ENCODE assay signal across 18 cellular contexts in the genomic region with DNA sequence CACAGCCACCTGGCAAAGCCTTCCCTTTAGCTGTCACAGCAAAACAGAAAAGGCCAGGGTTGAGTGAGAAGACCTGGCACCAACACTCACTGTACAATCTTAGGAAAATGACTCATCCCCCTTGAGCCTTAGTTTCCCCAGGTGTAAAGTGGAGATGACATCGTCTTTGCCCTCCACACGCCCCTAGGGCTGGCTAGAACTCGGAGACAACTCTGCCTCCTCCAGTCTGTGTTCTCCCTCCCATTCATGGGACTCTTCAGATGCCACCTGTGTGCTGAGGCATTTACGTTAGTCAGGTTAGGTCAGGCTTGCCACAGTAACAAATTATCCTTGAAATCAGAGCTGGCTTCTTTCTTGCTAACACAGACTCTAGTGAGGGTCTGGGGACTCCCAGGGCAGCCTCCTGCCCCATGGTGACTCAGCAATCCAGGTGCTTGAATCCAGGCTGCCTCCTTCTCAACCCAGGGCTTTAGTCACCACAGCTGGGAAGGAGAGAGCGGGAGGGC.
DNase-seq lines count a peak whose midpoint lies in the region; FAIRE-seq and TF ChIP-seq lines count a peak whose summit lies in the region.
"Had no signal": no experiment of that assay in that cellular context is flagged by ENCODE, and none has a peak within 500 bp of the region (broad histone marks: within the 10 kb centered on the region; RNA-seq: fewer than 3 reads in every experiment).

No MANE protein-coding gene starts in this region.

- no peaks in the 10 kb centered on the region for H3K9me3 ChIP-seq in astrocyte (ENCODE audit: insufficient read depth, low read depth, low read length)
- H3K9me3 ChIP-seq: BLaER1, Caco-2 had no signal

- peak overlapping the region; percentile 41 for H3K27ac Mint-ChIP-seq in astrocyte (ENCODE audit: unreplicated experiment)
- H3K27ac Mint-ChIP-seq in T-helper 2 cell treated with Interferon-gamma antibody and Interleukin-4, amounts not matched to agents 5 μg/mL and 100 μg/mL, for 36 hours, result no peak overlapping the region

- no peak overlapping the region for H3K4me3 ChIP-seq in astrocyte (ENCODE audit: insufficient read depth, low read depth, low read length)
- H3K4me3 ChIP-seq: BLaER1, GM23248 had no signal

- no peaks in the 10 kb centered on the region for H3K36me3 ChIP-seq in astrocyte (ENCODE audit: insufficient read depth, low read length)
- H3K36me3 ChIP-seq: BLaER1 had no signal

- no peak overlapping the region for H3K27ac ChIP-seq in astrocyte (ENCODE audit: low read depth, low read length)
- H3K27ac ChIP-seq: BLaER1, GM23248 had no signal

- peaks cover 5% of the 10 kb centered on the region for H3K9me3 Mint-ChIP-seq in astrocyte (ENCODE audit: unreplicated experiment)
- H3K9me3 Mint-ChIP-seq in T-helper 2 cell treated with Interferon-gamma antibody and Interleukin-4, amounts not matched to agents 5 μg/mL and 100 μg/mL, for 36 hours, result no peaks in the 10 kb centered on the region
- H3K9me3 Mint-ChIP-seq: CD8-positive, alpha-beta memory T cell had no signal

- H3K27me3 ChIP-seq in astrocyte (ENCODE audit: insufficient read depth, low read length), result no peaks in the 10 kb centered on the region
- H3K27me3 ChIP-seq: BLaER1 had no signal

- H3K79me2 ChIP-seq in astrocyte (ENCODE audit: insufficient read depth, low read length), result no peaks in the 10 kb centered on the region

- H4K20me1 ChIP-seq in astrocyte (ENCODE audit: insufficient read depth, low read length), result no peaks in the 10 kb centered on the region
- H4K20me1 ChIP-seq: BLaER1 had no signal

- no peaks in the 10 kb centered on the region for H3K4me1 ChIP-seq in astrocyte (ENCODE audit: insufficient read depth, low read length)
- H3K4me1 ChIP-seq: Caco-2 had no signal

- TF ChIP-seq CTCF in astrocyte (IDR thresholded peaks at IDR 0.05; ENCODE audit: insufficient read depth, low read depth, low read length), result no peak

- H3K36me3 Mint-ChIP-seq in astrocyte (ENCODE audit: low read depth, unreplicated experiment), result no peaks in the 10 kb centered on the region
- no peaks in the 10 kb centered on the region for H3K36me3 Mint-ChIP-seq in T-helper 2 cell treated with Interferon-gamma antibody and Interleukin-4, amounts not matched to agents 5 μg/mL and 100 μg/mL, for 36 hours (ENCODE audit: low read depth)

- FAIRE-seq in astrocyte (lab: Jason Lieb, UNC), result no peak
- FAIRE-seq: GM19239, H54 had no signal

- no peak overlapping the region for H3K9ac ChIP-seq in astrocyte (ENCODE audit: low read length)
- H3K9ac ChIP-seq: BLaER1, GM23248 had no signal

- no peaks in the 10 kb centered on the region for H3K4me1 Mint-ChIP-seq in astrocyte (ENCODE audit: low read depth, unreplicated experiment)
- peaks cover 8% of the 10 kb centered on the region for H3K4me1 Mint-ChIP-seq in T-helper 2 cell treated with Interferon-gamma antibody and Interleukin-4, amounts not matched to agents 5 μg/mL and 100 μg/mL, for 36 hours (ENCODE audit: low read depth)
- H3K4me1 Mint-ChIP-seq: CD8-positive, alpha-beta memory T cell had no signal

- no peak overlapping the region for H3K4me3 Mint-ChIP-seq in astrocyte (ENCODE audit: unreplicated experiment)
- H3K4me3 Mint-ChIP-seq in T-helper 2 cell treated with Interferon-gamma antibody and Interleukin-4, amounts not matched to agents 5 μg/mL and 100 μg/mL, for 36 hours, result no peak overlapping the region
- H3K4me3 Mint-ChIP-seq: CD8-positive, alpha-beta memory T cell had no signal

- H3K27me3 Mint-ChIP-seq in astrocyte (ENCODE audit: low read depth, unreplicated experiment), result peaks cover 17% of the 10 kb centered on the region
- H3K27me3 Mint-ChIP-seq in T-helper 2 cell treated with Interferon-gamma antibody and Interleukin-4, amounts not matched to agents 5 μg/mL and 100 μg/mL, for 36 hours (ENCODE audit: low read depth), result no peaks in the 10 kb centered on the region

- no peak overlapping the region for H3K4me2 ChIP-seq in astrocyte (ENCODE audit: low read length)
- H3K4me2 ChIP-seq: BLaER1 had no signal

- peak; percentile 25 for DNase-seq in activated effector memory CD4-positive, alpha-beta T cell treated with anti-CD3 and anti-CD28 coated beads, Interleukin-2, amount 50 U/mL, for 16 hours
- no peak for DNase-seq in activated effector memory CD4-positive, alpha-beta T cell treated with Interleukin-2 at 50 U/mL for 16 hours
- peak; percentile 20 for DNase-seq in HT1080 (ENCODE audit: low read depth)
- DNase-seq in astrocyte (ENCODE audit: low read depth), result no peak
- DNase-seq in islet precursor cell, result peak; percentile 37
- DNase-seq in NOMO-1 (lab: John Stamatoyannopoulos, UW; ENCODE audit: unreplicated experiment in 2 of 2), result no peak
- DNase-seq in T-helper 2 cell treated with Interferon-gamma antibody and Interleukin-4, amounts not matched to agents 5 μg/mL and 100 μg/mL, for 36 hours (ENCODE audit: low spot score), result no peak
- no peak for DNase-seq in SHP77 treated with DMSO at 0.1 percent for 48 hours (lab: John Stamatoyannopoulos, UW)
- DNase-seq: 8988T; AML-193; Caco-2; CD8-positive, alpha-beta memory T cell; DND-41; GDM1; GM23248 had no signal

- H2AFZ ChIP-seq in astrocyte (ENCODE audit: low read depth, low read length), result no peak overlapping the region
- H2AFZ ChIP-seq: GM23248 had no signal

Comparison
In these comparisons a context has a peak if more than half of its experiments do, and no peak if none do; other contexts are left out.
1. DNase-seq: peak in activated effector memory CD4-positive, alpha-beta T cell treated with anti-CD3 and anti-CD28 coated beads, Interleukin-2, amount 50 U/mL, for 16 hours (single experiment), HT1080 (single experiment) and islet precursor cell (single experiment); none in activated effector memory CD4-positive, alpha-beta T cell treated with Interleukin-2 at 50 U/mL for 16 hours (single experiment), astrocyte (single experiment), NOMO-1 (0 of 2), T-helper 2 cell treated with Interferon-gamma antibody and Interleukin-4, amounts not matched to agents 5 μg/mL and 100 μg/mL, for 36 hours (single experiment) and SHP77 treated with DMSO at 0.1 percent for 48 hours (single experiment).